In the genomic region with DNA sequence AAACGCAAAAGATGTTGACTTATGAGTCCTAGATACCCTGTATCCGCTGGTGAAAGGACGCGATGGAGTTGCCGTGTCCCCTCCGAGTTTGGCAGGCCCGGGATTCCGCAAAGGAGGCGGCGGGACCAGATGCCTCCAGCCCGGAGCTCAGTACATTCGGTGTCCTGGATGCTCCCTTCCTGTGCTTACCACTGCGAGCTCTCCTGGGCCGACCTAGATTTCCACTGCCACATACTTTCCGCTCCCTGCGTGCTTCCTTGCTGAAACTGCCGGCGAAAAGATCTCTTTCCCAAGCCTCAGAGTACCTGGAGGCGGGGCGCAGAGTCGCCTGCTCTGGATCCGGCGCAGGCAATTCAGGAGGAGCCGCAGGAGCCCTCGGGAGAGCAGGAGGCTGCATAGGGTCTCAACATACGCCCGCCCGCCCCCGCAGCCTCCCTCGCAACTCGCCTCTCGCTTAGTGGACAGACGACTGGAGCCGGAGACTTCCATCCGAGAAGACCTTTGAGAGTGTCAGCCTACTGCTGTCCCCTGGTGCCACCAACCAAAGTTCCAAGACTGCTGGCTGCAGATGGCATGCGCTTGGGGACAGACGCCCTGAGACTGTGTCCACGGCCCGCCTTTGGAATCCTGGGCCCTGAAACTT, we compare ENCODE assay signal across 12 cellular contexts. TPM values are rescaled to one million over a fixed set of nuclear protein-coding genes. Genes with fewer than 3 reads are reported as not detected.
DNase-seq lines count a peak whose midpoint lies in the region; ATAC-seq and TF ChIP-seq lines count a peak whose summit lies in the region.
"Had no signal": no experiment of that assay in that cellular context is flagged by ENCODE, and none has a peak within 500 bp of the region (broad histone marks: within the 10 kb centered on the region; RNA-seq: fewer than 3 reads in every experiment).

No MANE protein-coding gene starts in this region.

- no peaks in the 10 kb centered on the region for H3K9me3 Mint-ChIP-seq in activated CD4-positive, alpha-beta T cell treated with anti-CD3 and anti-CD28 coated beads, Interleukin-2, amount 10 ng/mL, durations not matched to agents 24 days and 14 days
- H3K9me3 Mint-ChIP-seq in activated CD4-positive, alpha-beta T cell treated with anti-CD3 and anti-CD28 coated beads, Interleukin-2, amount 10 ng/mL, durations not matched to agents 7 days and 5 days, result no peaks in the 10 kb centered on the region
- no peaks in the 10 kb centered on the region for H3K9me3 Mint-ChIP-seq in type B pancreatic cell

- POLR2A ChIA-PET in activated CD4-positive, alpha-beta T cell treated with anti-CD3 and anti-CD28 coated beads, Interleukin-2, amount 10 ng/mL, durations not matched to agents 7 days and 5 days (lab: Charles Lee), result no interaction called here

- DNase-seq in activated CD4-positive, alpha-beta T cell treated with anti-CD3 and anti-CD28 coated beads, Interleukin-2, amount 10 ng/mL, durations not matched to agents 24 days and 14 days, result peak; percentile 56
- no peak for DNase-seq in activated CD4-positive, alpha-beta T cell treated with anti-CD3 and anti-CD28 coated beads, Interleukin-2, amount 10 ng/mL, durations not matched to agents 7 days and 5 days
- peak; percentile 60 for DNase-seq in choroid plexus epithelial cell (ENCODE audit: low read depth)
- DNase-seq in left lobe of liver (ENCODE audit: low spot score), result no peak
- no peak for DNase-seq in type B pancreatic cell (ENCODE audit: extremely low spot score, unreplicated experiment)
- DNase-seq in midbrain (lab: John Stamatoyannopoulos, UW), result no peak
- no peak for DNase-seq in SIG-M5 treated with dmso at 0.1 percent for 504 hours (lab: John Stamatoyannopoulos, UW; ENCODE audit: unreplicated experiment)
- DNase-seq: cortex of kidney, OCI-M1 had no signal

- H3K36me3 Mint-ChIP-seq in activated CD4-positive, alpha-beta T cell treated with anti-CD3 and anti-CD28 coated beads, Interleukin-2, amount 10 ng/mL, durations not matched to agents 24 days and 14 days (ENCODE audit: low read depth), result no peaks in the 10 kb centered on the region
- H3K36me3 Mint-ChIP-seq in activated CD4-positive, alpha-beta T cell treated with anti-CD3 and anti-CD28 coated beads, Interleukin-2, amount 10 ng/mL, durations not matched to agents 7 days and 5 days (ENCODE audit: low read depth), result peaks cover 3% of the 10 kb centered on the region
- H3K36me3 Mint-ChIP-seq in type B pancreatic cell, result no peaks in the 10 kb centered on the region

- H3K4me1 Mint-ChIP-seq in activated CD4-positive, alpha-beta T cell treated with anti-CD3 and anti-CD28 coated beads, Interleukin-2, amount 10 ng/mL, durations not matched to agents 24 days and 14 days, result peaks cover 12% of the 10 kb centered on the region
- peaks cover 28% of the 10 kb centered on the region for H3K4me1 Mint-ChIP-seq in activated CD4-positive, alpha-beta T cell treated with anti-CD3 and anti-CD28 coated beads, Interleukin-2, amount 10 ng/mL, durations not matched to agents 7 days and 5 days
- H3K4me1 Mint-ChIP-seq in type B pancreatic cell (ENCODE audit: unreplicated experiment), result peaks cover 5% of the 10 kb centered on the region

- no peak for TF ChIP-seq CTCF in choroid plexus epithelial cell (conservative IDR thresholded peaks at IDR 0.05; ENCODE audit: low read depth, low read length)
- TF ChIP-seq CTCF in type B pancreatic cell (conservative IDR thresholded peaks at IDR 0.05), result no peak

- H3K4me3 Mint-ChIP-seq in activated CD4-positive, alpha-beta T cell treated with anti-CD3 and anti-CD28 coated beads, Interleukin-2, amount 10 ng/mL, durations not matched to agents 24 days and 14 days, result no peak overlapping the region
- H3K4me3 Mint-ChIP-seq in activated CD4-positive, alpha-beta T cell treated with anti-CD3 and anti-CD28 coated beads, Interleukin-2, amount 10 ng/mL, durations not matched to agents 7 days and 5 days, result no peak overlapping the region
- H3K4me3 Mint-ChIP-seq in type B pancreatic cell, result peak overlapping the region; percentile 77

- H3K4me3 ChIP-seq in choroid plexus epithelial cell (ENCODE audit: low read depth, low read length), result peak overlapping the region; percentile 56
- H3K4me3 ChIP-seq: BLaER1, HAP-1 had no signal

- CTCF ChIA-PET in activated CD4-positive, alpha-beta T cell treated with anti-CD3 and anti-CD28 coated beads, Interleukin-2, amount 10 ng/mL, durations not matched to agents 7 days and 5 days (lab: Charles Lee), result no interaction called here

- ATAC-seq in left lobe of liver, result peak; percentile 38
- ATAC-seq in GM19351 (IDR thresholded peaks at IDR 0.05; ENCODE audit: unreplicated experiment), result no peak

- intact Hi-C loops in activated CD4-positive, alpha-beta T cell treated with anti-CD3 and anti-CD28 coated beads, Interleukin-2, amount 10 ng/mL, durations not matched to agents 24 days and 14 days (cut with micrococcal nuclease), result no loop called here

- H3K27ac Mint-ChIP-seq in activated CD4-positive, alpha-beta T cell treated with anti-CD3 and anti-CD28 coated beads, Interleukin-2, amount 10 ng/mL, durations not matched to agents 24 days and 14 days, result no peak overlapping the region
- no peak overlapping the region for H3K27ac Mint-ChIP-seq in activated CD4-positive, alpha-beta T cell treated with anti-CD3 and anti-CD28 coated beads, Interleukin-2, amount 10 ng/mL, durations not matched to agents 7 days and 5 days
- no peak overlapping the region for H3K27ac Mint-ChIP-seq in type B pancreatic cell

- peaks cover 17% of the 10 kb centered on the region for H3K27me3 Mint-ChIP-seq in activated CD4-positive, alpha-beta T cell treated with anti-CD3 and anti-CD28 coated beads, Interleukin-2, amount 10 ng/mL, durations not matched to agents 24 days and 14 days
- peaks cover 8% of the 10 kb centered on the region for H3K27me3 Mint-ChIP-seq in activated CD4-positive, alpha-beta T cell treated with anti-CD3 and anti-CD28 coated beads, Interleukin-2, amount 10 ng/mL, durations not matched to agents 7 days and 5 days
- H3K27me3 Mint-ChIP-seq in type B pancreatic cell, result peaks cover 93% of the 10 kb centered on the region

RNA-seq across cellular contexts. Expression of a gene that starts 39.8 kb away (rescaled TPM):
- 1.1 and 1.2 TPM in 2 replicates for total RNA-seq in activated CD4-positive, alpha-beta T cell treated with anti-CD3 and anti-CD28 coated beads, Interleukin-2, amount 10 ng/mL, durations not matched to agents 24 days and 14 days
- 10 to 100 TPM; 29.5 to 32.0 TPM for total RNA-seq in activated CD4-positive, alpha-beta T cell treated with anti-CD3 and anti-CD28 coated beads, Interleukin-2, amount 10 ng/mL, durations not matched to agents 7 days and 5 days
- total RNA-seq in left lobe of liver (0.35 TPM), type B pancreatic cell (ENCODE audit: low replicate concordance) (0.34 and 0.74 TPM in 2 replicates)

Comparison
In these comparisons a context has a peak if more than half of its experiments do, and no peak if none do; other contexts are left out.
1. DNase-seq: peak in activated CD4-positive, alpha-beta T cell treated with anti-CD3 and anti-CD28 coated beads, Interleukin-2, amount 10 ng/mL, durations not matched to agents 24 days and 14 days (single experiment) and choroid plexus epithelial cell (single experiment); none in activated CD4-positive, alpha-beta T cell treated with anti-CD3 and anti-CD28 coated beads, Interleukin-2, amount 10 ng/mL, durations not matched to agents 7 days and 5 days (single experiment), left lobe of liver (single experiment), type B pancreatic cell (single experiment), midbrain (single experiment) and SIG-M5 treated with dmso at 0.1 percent for 504 hours (single experiment).
2. RNA of a gene that starts 39.8 kb away (total RNA-seq): 29.5 to 32.0 TPM in activated CD4-positive, alpha-beta T cell treated with anti-CD3 and anti-CD28 coated beads, Interleukin-2, amount 10 ng/mL, durations not matched to agents 7 days and 5 days; 1.1 to 1.2 TPM in activated CD4-positive, alpha-beta T cell treated with anti-CD3 and anti-CD28 coated beads, Interleukin-2, amount 10 ng/mL, durations not matched to agents 24 days and 14 days, 0.35 TPM in left lobe of liver (single experiment) and 0.34 to 0.74 TPM in type B pancreatic cell; every median in the first group is over 10 times any median in the second.